ENCODE assay signal across 10 cellular contexts in genomic region chr2:191486584-191487320, GRCh38.
DNase-seq lines count a peak whose midpoint lies in the region; ATAC-seq and TF ChIP-seq lines count a peak whose summit lies in the region.
"Had no signal": no experiment of that assay in that cellular context is flagged by ENCODE, and none has a peak within 500 bp of the region (broad histone marks: within the 10 kb centered on the region; RNA-seq: fewer than 3 reads in every experiment).

No MANE protein-coding gene starts in this region.

- H3K9me3 Mint-ChIP-seq in immature natural killer cell, result peaks cover 0 to 9% (median 4%) of the 10 kb centered on the region in 6 donors

- TF ChIP-seq CTCF in RWPE1 (conservative IDR thresholded peaks at IDR 0.05; ENCODE audit: low read depth), result no peak
- no peak for TF ChIP-seq CTCF in fibroblast of the aortic adventitia (IDR thresholded peaks at IDR 0.05; ENCODE audit: insufficient read depth, low read length)

- CTCF ChIA-PET in RWPE1 (lab: Yijun Ruan, JAX), result interaction anchor here (0.8 kb wide), 1 partner anchor 322 kb away, joined by 3 read pairs; no protein-coding TSS in a partner anchor

- TF ChIP-seq POLR2A in GM18505 (IDR thresholded peaks at IDR 0.05; ENCODE audit: borderline replicate concordance, extremely low read depth, insufficient read depth, insufficient read length), result no peak

- H3K4me3 Mint-ChIP-seq in immature natural killer cell, result no peak overlapping the region

- no peaks in the 10 kb centered on the region for H3K4me1 Mint-ChIP-seq in immature natural killer cell

- H3K36me3 Mint-ChIP-seq in immature natural killer cell, result peaks cover 0 to 4% (median 2%) of the 10 kb centered on the region in 3 donors

- no peak overlapping the region for H3K27ac ChIP-seq in RWPE1
- H3K27ac ChIP-seq: psoas muscle had no signal

- H3K27ac Mint-ChIP-seq in immature natural killer cell, result no peak overlapping the region

- peaks cover 2 to 7% (median 3%) of the 10 kb centered on the region in 3 donors for H3K27me3 Mint-ChIP-seq in immature natural killer cell (ENCODE audit: low read depth in 3 of 3)

- peak; percentile 5 to 13 (median 7) for DNase-seq in stimulated activated CD4-positive, alpha-beta T cell treated with anti-CD3 and anti-CD28 coated beads, Interleukin-12 subunit alpha, Interleukin-12 subunit beta, amount 100 ng/mL, for 48 hours (ENCODE audit: low read depth in 2 of 3, low spot score in 1 of 3)
- DNase-seq in stimulated activated CD4-positive, alpha-beta T cell treated with anti-CD3 and anti-CD28 coated beads, Interleukin-4, amount 100 ng/mL, for 1 hour, result no peak
- DNase-seq in RWPE1 (ENCODE audit: low spot score) (peak; percentile 97), fibroblast of the aortic adventitia (ENCODE audit: low read depth) (peak; percentile 93), immature natural killer cell (no peak)
- DNase-seq in stimulated activated CD4-positive, alpha-beta T cell treated with anti-CD3 and anti-CD28 coated beads, TNF-alpha, amount 100 ng/mL, for 48 hours (ENCODE audit: low read depth in 3 of 3), result peak in 2 of 3 donors; percentile 5 to 10
- DNase-seq: effector memory CD4-positive, alpha-beta T cell; psoas muscle had no signal

- POLR2A ChIA-PET in RWPE1 (lab: Yijun Ruan, JAX; ENCODE audit: low non-redundant PET), result no interaction called here

- ATAC-seq in GM18505 (IDR thresholded peaks at IDR 0.05; ENCODE audit: unreplicated experiment), result no peak
- no peak for ATAC-seq in GM19397 (IDR thresholded peaks at IDR 0.05; ENCODE audit: unreplicated experiment)
- ATAC-seq: psoas muscle had no signal

- no peak overlapping the region for H3K4me3 ChIP-seq in fibroblast of the aortic adventitia (ENCODE audit: low read depth, low read length)
- H3K4me3 ChIP-seq: psoas muscle had no signal

Comparison
In these comparisons a context has a peak if more than half of its experiments do, and no peak if none do; other contexts are left out.
1. DNase-seq: peak in stimulated activated CD4-positive, alpha-beta T cell treated with anti-CD3 and anti-CD28 coated beads, Interleukin-12 subunit alpha, Interleukin-12 subunit beta, amount 100 ng/mL, for 48 hours (3 of 3), RWPE1 (single experiment), fibroblast of the aortic adventitia (single experiment) and stimulated activated CD4-positive, alpha-beta T cell treated with anti-CD3 and anti-CD28 coated beads, TNF-alpha, amount 100 ng/mL, for 48 hours (2 of 3); none in stimulated activated CD4-positive, alpha-beta T cell treated with anti-CD3 and anti-CD28 coated beads, Interleukin-4, amount 100 ng/mL, for 1 hour (single experiment) and immature natural killer cell (0 of 3).